In genomic region chr10:24481241-24481640, GRCh38 we compare ENCODE assay signal across 24 cellular contexts.
"Had no signal": no experiment of that assay in that cellular context is flagged by ENCODE, and none has a peak within 500 bp of the region (broad histone marks: within the 10 kb centered on the region; RNA-seq: fewer than 3 reads in every experiment).

No MANE protein-coding gene starts in this region.

- ATAC-seq: activated CD4-positive, alpha-beta T cell treated with anti-CD3 and anti-CD28 coated beads for 36 hours; activated naive CD4-positive, alpha-beta T cell treated with anti-CD3 and anti-CD28 coated beads, Interleukin-2, amount 50 U/mL, for 72 hours; activated T-cell treated with anti-CD3 and anti-CD28 coated beads, Interleukin-2, amount 50 U/mL, for 72 hours had no signal

- H3K4me1 ChIP-seq: ascending aorta had no signal

- H3K4me3 Mint-ChIP-seq: activated CD4-positive, alpha-beta memory T cell treated with anti-CD3 and anti-CD28 coated beads for 36 hours; activated CD4-positive, alpha-beta T cell treated with anti-CD3 and anti-CD28 coated beads for 36 hours; activated CD4-positive, alpha-beta T cell treated with anti-CD3 and anti-CD28 coated beads, Interleukin-2, amount 10 ng/mL, durations not matched to agents 24 days and 14 days; activated naive CD4-positive, alpha-beta T cell treated with anti-CD3 and anti-CD28 coated beads, Interleukin-2, amount 10 ng/mL, durations not matched to agents 7 days and 5 days; activated naive CD8-positive, alpha-beta T cell treated with anti-CD3 and anti-CD28 coated beads, Interleukin-2, amount 10 ng/mL, durations not matched to agents 7 days and 5 days; activated T-cell treated with anti-CD3 and anti-CD28 coated beads, Interleukin-2, amount 50 U/mL, for 24 hours; activated T-cell treated with anti-CD3 and anti-CD28 coated beads, Interleukin-2, amount 50 U/mL, for 72 hours had no signal

- H3K9me3 Mint-ChIP-seq: activated T-cell treated with anti-CD3 and anti-CD28 coated beads, Interleukin-2, amount 50 U/mL, for 24 hours had no signal

- H3K27me3 ChIP-seq: ascending aorta, colonic mucosa, esophagus squamous epithelium had no signal

- H3K27ac Mint-ChIP-seq: activated CD4-positive, alpha-beta memory T cell treated with anti-CD3 and anti-CD28 coated beads for 36 hours; activated CD4-positive, alpha-beta T cell treated with anti-CD3 and anti-CD28 coated beads for 36 hours; activated CD4-positive, alpha-beta T cell treated with anti-CD3 and anti-CD28 coated beads, Interleukin-2, amount 10 ng/mL, durations not matched to agents 24 days and 14 days; activated naive CD4-positive, alpha-beta T cell treated with anti-CD3 and anti-CD28 coated beads, Interleukin-2, amount 10 ng/mL, durations not matched to agents 7 days and 5 days; activated naive CD4-positive, alpha-beta T cell treated with anti-CD3 and anti-CD28 coated beads, Interleukin-2, amount 50 U/mL, for 72 hours; activated naive CD8-positive, alpha-beta T cell treated with anti-CD3 and anti-CD28 coated beads, Interleukin-2, amount 10 ng/mL, durations not matched to agents 7 days and 5 days; activated T-cell treated with anti-CD3 and anti-CD28 coated beads, Interleukin-2, amount 50 U/mL, for 24 hours; activated T-cell treated with anti-CD3 and anti-CD28 coated beads, Interleukin-2, amount 50 U/mL, for 72 hours had no signal

- H3K4me3 ChIP-seq: ascending aorta, colonic mucosa, esophagus squamous epithelium had no signal

- H3K36me3 ChIP-seq: ascending aorta, colonic mucosa had no signal

- H3K4me1 Mint-ChIP-seq: activated naive CD8-positive, alpha-beta T cell treated with anti-CD3 and anti-CD28 coated beads, Interleukin-2, amount 10 ng/mL, durations not matched to agents 7 days and 5 days had no signal

- H3K27me3 Mint-ChIP-seq: activated naive CD4-positive, alpha-beta T cell treated with anti-CD3 and anti-CD28 coated beads, Interleukin-2, amount 10 ng/mL, durations not matched to agents 7 days and 5 days; activated naive CD8-positive, alpha-beta T cell treated with anti-CD3 and anti-CD28 coated beads, Interleukin-2, amount 10 ng/mL, durations not matched to agents 7 days and 5 days had no signal

- DNase-seq: activated CD4-positive, alpha-beta memory T cell treated with anti-CD3 and anti-CD28 coated beads for 36 hours; activated CD4-positive, alpha-beta T cell treated with anti-CD3 and anti-CD28 coated beads for 36 hours; activated CD4-positive, alpha-beta T cell treated with anti-CD3 and anti-CD28 coated beads, Interleukin-2, amount 10 ng/mL, durations not matched to agents 24 days and 14 days; activated CD4-positive, CD25-positive, alpha-beta regulatory T cell; activated CD4-positive, CD25-positive, alpha-beta regulatory T cell treated with anti-CD3 and anti-CD28 coated beads, Interleukin-2, amount 50 U/mL, for 72 hours; activated CD8-positive, alpha-beta memory T cell treated with anti-CD3 and anti-CD28 coated beads, Interleukin-2, amount 50 U/mL, for 48 hours; activated gamma-delta T cell; activated naive CD4-positive, alpha-beta T cell; activated naive CD4-positive, alpha-beta T cell treated with anti-CD3 and anti-CD28 coated beads, Interleukin-2, amount 10 ng/mL, durations not matched to agents 7 days and 5 days; activated naive CD8-positive, alpha-beta T cell treated with anti-CD3 and anti-CD28 coated beads, Interleukin-2, amount 10 ng/mL, durations not matched to agents 7 days and 5 days; activated T-cell treated with anti-CD3 and anti-CD28 coated beads for 4 hours; activated T-cell treated with anti-CD3 and anti-CD28 coated beads, Interleukin-2, amount 50 U/mL, for 24 hours; activated T-cell treated with anti-CD3 and anti-CD28 coated beads, Interleukin-2, amount 50 U/mL, for 72 hours; caudate nucleus; cerebellar nuclear complex; colonic mucosa; effector CD8-positive, alpha-beta T cell; esophagus squamous epithelium; foreskin melanocyte; head of caudate nucleus; T-helper 2 cell had no signal

- H3K9me3 ChIP-seq: ascending aorta, colonic mucosa, esophagus squamous epithelium had no signal

- H3K36me3 Mint-ChIP-seq: activated CD4-positive, alpha-beta memory T cell treated with anti-CD3 and anti-CD28 coated beads for 36 hours; activated naive CD4-positive, alpha-beta T cell treated with anti-CD3 and anti-CD28 coated beads, Interleukin-2, amount 10 ng/mL, durations not matched to agents 7 days and 5 days; activated naive CD4-positive, alpha-beta T cell treated with anti-CD3 and anti-CD28 coated beads, Interleukin-2, amount 50 U/mL, for 72 hours; activated naive CD8-positive, alpha-beta T cell treated with anti-CD3 and anti-CD28 coated beads, Interleukin-2, amount 10 ng/mL, durations not matched to agents 7 days and 5 days had no signal

- H3K27ac ChIP-seq: ascending aorta, epithelial cell of prostate had no signal
